16 cellular contexts compared by ENCODE assay signal in the genomic region with DNA sequence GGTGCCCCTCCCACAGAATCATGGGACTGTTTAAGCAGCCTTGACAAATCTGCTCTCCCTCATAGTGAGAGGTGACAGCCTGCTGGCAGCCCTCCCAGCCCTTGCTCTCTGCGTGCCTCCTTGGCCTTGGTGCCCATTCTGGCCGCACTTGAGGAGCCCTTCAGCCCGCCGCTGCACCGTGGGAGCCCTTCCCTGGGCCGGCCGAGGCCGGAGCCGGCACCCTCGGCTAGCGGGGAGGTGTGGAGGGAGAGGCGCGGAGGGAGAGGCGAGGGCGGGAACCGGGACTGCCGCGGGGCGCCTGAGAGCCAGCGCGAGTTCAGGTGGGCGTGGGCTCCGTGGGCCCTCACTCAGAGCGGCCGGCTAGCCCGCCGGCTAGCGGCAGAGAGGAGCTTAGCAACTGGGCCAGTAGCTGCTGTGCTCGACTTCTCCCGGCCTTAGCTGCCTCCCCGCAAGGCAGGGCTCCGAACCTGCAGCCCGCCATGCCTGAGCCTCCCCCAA.
"Had no signal": no experiment of that assay in that cellular context is flagged by ENCODE, and none has a peak within 500 bp of the region (broad histone marks: within the 10 kb centered on the region; RNA-seq: fewer than 3 reads in every experiment).

No MANE protein-coding gene starts in this region.

- H3K9me3 Mint-ChIP-seq: activated naive CD4-positive, alpha-beta T cell treated with anti-CD3 and anti-CD28 coated beads for 36 hours; activated T-helper 17 cell treated with anti-CD3 and anti-CD28 coated beads, Interleukin-2, amount 50 U/mL, for 72 hours had no signal

- H3K9me3 ChIP-seq: prostate gland, sigmoid colon had no signal

- H3K27me3 ChIP-seq: sigmoid colon had no signal

- FAIRE-seq: astrocyte had no signal

- DNase-seq: activated B cell treated with CpG ODN at 0.5 μM for 24 hours; activated CD4-positive, alpha-beta T cell treated with anti-CD3 and anti-CD28 coated beads, Interleukin-2, amount 10 ng/mL, durations not matched to agents 24 days and 14 days; activated naive CD4-positive, alpha-beta T cell treated with anti-CD3 and anti-CD28 coated beads for 36 hours; central memory CD4-positive, alpha-beta T cell; cortex of kidney; effector memory CD4-positive, alpha-beta T cell; erythroblast; glutamatergic neuron; natural killer cell; occipital lobe; sigmoid colon; stimulated activated naive CD4-positive, alpha-beta T cell treated with Interleukin-2 at 50 U/mL for 16 hours; T1000 had no signal

- H3K4me3 ChIP-seq: prostate gland, sigmoid colon had no signal

- H3K36me3 ChIP-seq: prostate gland, sigmoid colon had no signal

- H3K27ac Mint-ChIP-seq: activated B cell treated with CpG ODN at 0.5 μM for 24 hours; activated CD4-positive, alpha-beta T cell treated with anti-CD3 and anti-CD28 coated beads, Interleukin-2, amount 10 ng/mL, durations not matched to agents 24 days and 14 days; activated naive CD4-positive, alpha-beta T cell treated with anti-CD3 and anti-CD28 coated beads for 36 hours; activated T-helper 17 cell treated with anti-CD3 and anti-CD28 coated beads, Interleukin-2, amount 50 U/mL, for 72 hours; natural killer cell had no signal

- H3K4me1 Mint-ChIP-seq: activated B cell treated with CpG ODN at 0.5 μM for 24 hours; activated CD4-positive, alpha-beta T cell treated with anti-CD3 and anti-CD28 coated beads, Interleukin-2, amount 10 ng/mL, durations not matched to agents 24 days and 14 days; activated T-helper 17 cell treated with anti-CD3 and anti-CD28 coated beads, Interleukin-2, amount 50 U/mL, for 72 hours; natural killer cell had no signal

- H3K36me3 Mint-ChIP-seq: natural killer cell had no signal

- H3K4me3 Mint-ChIP-seq: activated B cell treated with CpG ODN at 0.5 μM for 24 hours; activated CD4-positive, alpha-beta T cell treated with anti-CD3 and anti-CD28 coated beads, Interleukin-2, amount 10 ng/mL, durations not matched to agents 24 days and 14 days; activated naive CD4-positive, alpha-beta T cell treated with anti-CD3 and anti-CD28 coated beads for 36 hours; activated T-helper 17 cell treated with anti-CD3 and anti-CD28 coated beads, Interleukin-2, amount 50 U/mL, for 72 hours; natural killer cell had no signal

- H3K27me3 Mint-ChIP-seq: activated B cell treated with CpG ODN at 0.5 μM for 24 hours; activated CD4-positive, alpha-beta T cell treated with anti-CD3 and anti-CD28 coated beads, Interleukin-2, amount 10 ng/mL, durations not matched to agents 24 days and 14 days; activated T-helper 17 cell treated with anti-CD3 and anti-CD28 coated beads, Interleukin-2, amount 50 U/mL, for 72 hours had no signal

- H3K27ac ChIP-seq: prostate gland, sigmoid colon had no signal
